ENCODE assay signal across 14 cellular contexts in the genomic region with DNA sequence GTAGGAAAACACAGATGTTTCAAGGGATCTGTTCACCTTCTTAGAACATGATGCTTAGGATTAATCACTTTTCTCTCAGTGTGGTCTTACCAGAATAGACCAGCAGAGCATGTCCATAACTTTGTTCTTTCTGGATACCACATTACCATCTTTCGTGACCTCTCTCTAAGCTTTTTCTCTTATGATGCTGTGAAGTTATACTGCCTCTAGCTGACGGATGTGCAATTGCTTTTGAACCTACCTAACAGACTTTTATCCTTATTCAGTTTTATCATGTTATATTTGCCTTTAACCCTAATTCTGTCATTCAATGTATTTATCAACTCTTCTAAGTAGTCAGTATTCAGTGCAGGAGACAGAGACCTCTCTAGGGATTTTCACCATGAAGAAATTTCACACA.
A peak's percentile ranks its signal among the peaks of the same experiment; 100 is the strongest.
DNase-seq lines count a peak whose midpoint lies in the region; ATAC-seq and TF ChIP-seq lines count a peak whose summit lies in the region.
"Had no signal": no experiment of that assay in that cellular context is flagged by ENCODE, and none has a peak within 500 bp of the region (broad histone marks: within the 10 kb centered on the region; RNA-seq: fewer than 3 reads in every experiment).

No MANE protein-coding gene starts in this region.

- TF ChIP-seq CTCF in AG10803 (conservative IDR thresholded peaks at IDR 0.05; ENCODE audit: low read length): peak; percentile 16
- TF ChIP-seq CTCF in H9 (conservative IDR thresholded peaks at IDR 0.05): peak; percentile 62

- H2BK5ac ChIP-seq in H9 (ENCODE audit: insufficient read length, low read length): no peak overlapping the region

- no peak overlapping the region for H3K4me3 Mint-ChIP-seq in H9
- H3K4me3 Mint-ChIP-seq: CD14-positive monocyte had no signal

- H2AFZ ChIP-seq in H9 (ENCODE audit: low read length): no peak overlapping the region

- no peaks in the 10 kb centered on the region for H3K9me3 ChIP-seq in H9 (ENCODE audit: control insufficient read depth, low read depth, low read length)

- no peak overlapping the region for H3K56ac ChIP-seq in H9 (ENCODE audit: insufficient read length, low read depth, low read length)

- no peaks in the 10 kb centered on the region for H3K79me1 ChIP-seq in H9 (ENCODE audit: insufficient read depth, low read depth, low read length, poor library complexity, severe bottlenecking)

- DNase-seq in AG10803 (ENCODE audit: low read depth) (no peak), H9 (no peak), SW480 (ENCODE audit: low spot score) (peak; percentile 11), left lobe of liver (ENCODE audit: low spot score) (no peak), NOMO-1 treated with dmso at 0.1 percent for 144 hours (lab: John Stamatoyannopoulos, UW; ENCODE audit: unreplicated experiment) (no peak), GOT3 (lab: John Stamatoyannopoulos, UW) (no peak), germinal center (ENCODE audit: low spot score) (no peak)
- DNase-seq: amniotic stem cell, mammary epithelial cell, occipital lobe, SIG-M5 had no signal

- no peak overlapping the region for H3K14ac ChIP-seq in H9 (ENCODE audit: insufficient read depth, low read length)

- no peak overlapping the region for H2BK15ac ChIP-seq in H9 (ENCODE audit: low read depth, low read length)

- peak; percentile 26 for ATAC-seq in left lobe of liver
- ATAC-seq in GM21529 (IDR thresholded peaks at IDR 0.05; ENCODE audit: unreplicated experiment): no peak

- no CpG with 5 or more reads among the region's 2 CpGs for WGBS in H9 (ENCODE audit: extremely low coverage, insufficient read length, low lambda C conversion rate)

- no peak overlapping the region for H4K5ac ChIP-seq in H9 (ENCODE audit: insufficient read length, low read depth, low read length)

- H3K27ac Mint-ChIP-seq in H9: no peak overlapping the region
- H3K27ac Mint-ChIP-seq: CD14-positive monocyte had no signal

- H3K9me3 Mint-ChIP-seq in H9: no peaks in the 10 kb centered on the region
- H3K9me3 Mint-ChIP-seq: CD14-positive monocyte had no signal

- H3T11ph ChIP-seq in H9 (ENCODE audit: low read length): no peak overlapping the region

- H3K4me2 ChIP-seq in H9 (ENCODE audit: insufficient read depth, insufficient read length, low read length): no peak overlapping the region

- H3K27me3 Mint-ChIP-seq in H9 (ENCODE audit: low read depth): no peaks in the 10 kb centered on the region

- H3K4me3 ChIP-seq in AG10803 (ENCODE audit: low read length): no peak overlapping the region
- H3K4me3 ChIP-seq: HAP-1 had no signal

- no peak overlapping the region for H3K4ac ChIP-seq in H9 (ENCODE audit: low read depth, low read length)

- no peak overlapping the region for H3K18ac ChIP-seq in H9 (ENCODE audit: insufficient read length, low read depth, low read length)

- H3K23ac ChIP-seq in H9 (ENCODE audit: insufficient read length, low read depth, low read length): no peak overlapping the region

- no peaks in the 10 kb centered on the region for H3K79me2 ChIP-seq in H9 (ENCODE audit: insufficient read depth, low read length)

- no peak overlapping the region for H4K91ac ChIP-seq in H9 (ENCODE audit: insufficient read length, low read depth, low read length)

- no peaks in the 10 kb centered on the region for H3K4me1 ChIP-seq in H9 (ENCODE audit: insufficient read depth, low read length)
- H3K4me1 ChIP-seq: HAP-1 had no signal

- H3K36me3 Mint-ChIP-seq in H9 (ENCODE audit: insufficient read depth in 1 of 3, low read depth in 3 of 3): no peaks in the 10 kb centered on the region
- H3K36me3 Mint-ChIP-seq: CD14-positive monocyte had no signal

- no peak overlapping the region for H2BK12ac ChIP-seq in H9 (ENCODE audit: insufficient read length, low read depth, low read length)

- H3K9ac ChIP-seq in H9 (ENCODE audit: extremely low read depth, insufficient read length, low read length): no peak overlapping the region

- no peak overlapping the region for H3K27ac ChIP-seq in H9 (ENCODE audit: insufficient read length, low read depth, low read length)

- H4K8ac ChIP-seq in H9 (replicated peaks; ENCODE audit: insufficient read length, low read depth, low read length): no peak overlapping the region

- no peak overlapping the region for H2BK120ac ChIP-seq in H9 (ENCODE audit: low read depth, low read length, poor library complexity, severe bottlenecking)

- H4K20me1 ChIP-seq in H9 (ENCODE audit: control insufficient read depth, insufficient read depth, insufficient read length): no peaks in the 10 kb centered on the region

- no peak overlapping the region for H2BK20ac ChIP-seq in H9 (ENCODE audit: low read depth, low read length, poor library complexity, severe bottlenecking)

- H3K4me1 Mint-ChIP-seq in H9: no peaks in the 10 kb centered on the region
- H3K4me1 Mint-ChIP-seq: CD14-positive monocyte had no signal

- no peaks in the 10 kb centered on the region for H3K23me2 ChIP-seq in H9 (ENCODE audit: insufficient read length, low read depth, low read length, poor library complexity, severe bottlenecking)

- H2AK5ac ChIP-seq in H9 (ENCODE audit: insufficient read length, low read length): no peak overlapping the region

- H3K27me3 ChIP-seq in H9 (ENCODE audit: insufficient read depth, low read length): no peaks in the 10 kb centered on the region
